29 cellular contexts compared by ENCODE assay signal in the genomic region with DNA sequence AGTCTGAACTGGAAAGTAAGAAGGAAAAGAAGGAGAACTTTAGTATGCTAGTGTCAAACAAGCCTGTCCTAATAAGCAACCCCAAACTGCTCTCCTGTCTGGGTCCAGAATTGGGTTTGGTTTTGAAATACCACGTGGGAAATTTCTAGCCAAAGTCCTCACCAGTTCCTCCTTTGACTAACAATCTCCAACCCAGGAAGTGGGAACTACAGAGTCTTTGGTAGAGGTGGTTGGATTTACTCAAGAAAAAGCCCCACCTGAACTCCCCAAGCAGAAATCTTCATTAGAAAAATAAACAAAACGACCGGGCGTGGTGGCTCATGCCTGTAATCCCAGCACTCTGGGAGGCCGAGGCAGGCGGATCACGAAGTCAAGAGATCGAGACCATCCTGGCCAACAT. TPM values are rescaled to one million over a fixed set of nuclear protein-coding genes. Genes with fewer than 3 reads are reported as not detected.
"Had no signal": no experiment of that assay in that cellular context is flagged by ENCODE, and none has a peak within 500 bp of the region (broad histone marks: within the 10 kb centered on the region; RNA-seq: fewer than 3 reads in every experiment).

No MANE protein-coding gene starts in this region.

- H3K36me3 Mint-ChIP-seq: activated naive CD4-positive, alpha-beta T cell treated with anti-CD3 and anti-CD28 coated beads, Interleukin-2, amount 50 U/mL, for 72 hours; mesothelial cell of epicardium had no signal

- H3K27ac Mint-ChIP-seq: activated CD4-positive, alpha-beta T cell treated with anti-CD3 and anti-CD28 coated beads, Interleukin-2, amount 10 ng/mL, durations not matched to agents 7 days and 5 days; activated CD8-positive, alpha-beta T cell treated with anti-CD3 and anti-CD28 coated beads, Interleukin-2, amount 10 ng/mL, durations not matched to agents 7 days and 5 days; activated naive CD4-positive, alpha-beta T cell treated with anti-CD3 and anti-CD28 coated beads, Interleukin-2, amount 50 U/mL, for 72 hours; effector memory CD8-positive, alpha-beta T cell; mesothelial cell of epicardium; nephron progenitor cell; stimulated activated naive CD8-positive, alpha-beta T cell treated with anti-CD3 and anti-CD28 coated beads, Interleukin-15, amount 100 ng/mL, for 72 hours had no signal

- H3K27me3 Mint-ChIP-seq: activated CD4-positive, alpha-beta T cell treated with anti-CD3 and anti-CD28 coated beads, Interleukin-2, amount 10 ng/mL, durations not matched to agents 7 days and 5 days; stimulated activated naive CD8-positive, alpha-beta T cell treated with anti-CD3 and anti-CD28 coated beads, Interleukin-15, amount 100 ng/mL, for 72 hours had no signal

- H3K27me3 ChIP-seq: dorsolateral prefrontal cortex, esophagus muscularis mucosa, pancreas, suprapubic skin, vagina had no signal

- H3K4me3 ChIP-seq: dorsolateral prefrontal cortex, esophagus muscularis mucosa, pancreas, suprapubic skin, tibial nerve, vagina had no signal

- H3K9me3 Mint-ChIP-seq: activated CD4-positive, alpha-beta T cell treated with anti-CD3 and anti-CD28 coated beads, Interleukin-2, amount 10 ng/mL, durations not matched to agents 7 days and 5 days; activated naive CD4-positive, alpha-beta T cell treated with anti-CD3 and anti-CD28 coated beads, Interleukin-2, amount 50 U/mL, for 72 hours; effector memory CD8-positive, alpha-beta T cell; mesothelial cell of epicardium; nephron progenitor cell; stimulated activated naive CD8-positive, alpha-beta T cell treated with anti-CD3 and anti-CD28 coated beads, Interleukin-15, amount 100 ng/mL, for 72 hours had no signal

- DNase-seq: activated CD4-positive, alpha-beta T cell treated with anti-CD3 and anti-CD28 coated beads, Interleukin-2, amount 10 ng/mL, durations not matched to agents 7 days and 5 days; activated CD4-positive, CD25-positive, alpha-beta regulatory T cell treated with anti-CD3 and anti-CD28 coated beads, Interleukin-2, amount 50 U/mL, for 72 hours; activated CD8-positive, alpha-beta T cell treated with anti-CD3 and anti-CD28 coated beads, Interleukin-2, amount 10 ng/mL, durations not matched to agents 7 days and 5 days; activated gamma-delta T cell treated with Interleukin-2 at 50 U/mL for 16 hours; activated T-cell treated with anti-CD3 and anti-CD28 coated beads, Interleukin-2, amount 50 U/mL, for 1 hour; central memory CD4-positive, alpha-beta T cell; effector memory CD8-positive, alpha-beta T cell; glutamatergic neuron; hippocampal formation; left ventricle myocardium superior; mammary epithelial cell; nephron progenitor cell; pancreas; right cardiac atrium; stimulated activated CD4-positive, alpha-beta T cell treated with anti-CD3 and anti-CD28 coated beads, Interleukin-12 subunit alpha, Interleukin-12 subunit beta, amount 100 ng/mL, for 4 hours; stimulated activated naive CD8-positive, alpha-beta T cell treated with anti-CD3 and anti-CD28 coated beads, Interleukin-15, amount 100 ng/mL, for 72 hours; WERI-Rb-1 had no signal

- H3K27ac ChIP-seq: dorsolateral prefrontal cortex, esophagus muscularis mucosa, pancreas, suprapubic skin, tibial nerve, vagina, WERI-Rb-1 had no signal

- H3K4me1 Mint-ChIP-seq: activated CD4-positive, alpha-beta T cell treated with anti-CD3 and anti-CD28 coated beads, Interleukin-2, amount 10 ng/mL, durations not matched to agents 7 days and 5 days; stimulated activated naive CD8-positive, alpha-beta T cell treated with anti-CD3 and anti-CD28 coated beads, Interleukin-15, amount 100 ng/mL, for 72 hours had no signal

- H3K9me3 ChIP-seq: esophagus muscularis mucosa, pancreas, suprapubic skin, tibial nerve, vagina had no signal

- FAIRE-seq: colon, endothelial cell of umbilical vein, frontal cortex, pancreas, TTC549 had no signal

- H3K36me3 ChIP-seq: esophagus muscularis mucosa, pancreas, suprapubic skin, tibial nerve, vagina, WERI-Rb-1 had no signal

- H3K4me1 ChIP-seq: esophagus muscularis mucosa, pancreas, suprapubic skin, tibial nerve, vagina had no signal

- ATAC-seq: activated CD8-positive, alpha-beta T cell treated with anti-CD3 and anti-CD28 coated beads, Interleukin-2, amount 10 ng/mL, durations not matched to agents 7 days and 5 days; activated naive CD4-positive, alpha-beta T cell treated with anti-CD3 and anti-CD28 coated beads, Interleukin-2, amount 50 U/mL, for 72 hours; effector memory CD8-positive, alpha-beta T cell; left ventricle myocardium superior; right cardiac atrium; stimulated activated naive CD8-positive, alpha-beta T cell treated with anti-CD3 and anti-CD28 coated beads, Interleukin-15, amount 100 ng/mL, for 72 hours had no signal

- H3K4me3 Mint-ChIP-seq: activated CD4-positive, alpha-beta T cell treated with anti-CD3 and anti-CD28 coated beads, Interleukin-2, amount 10 ng/mL, durations not matched to agents 7 days and 5 days; activated CD8-positive, alpha-beta T cell treated with anti-CD3 and anti-CD28 coated beads, Interleukin-2, amount 10 ng/mL, durations not matched to agents 7 days and 5 days; effector memory CD8-positive, alpha-beta T cell; mesothelial cell of epicardium; nephron progenitor cell; stimulated activated naive CD8-positive, alpha-beta T cell treated with anti-CD3 and anti-CD28 coated beads, Interleukin-15, amount 100 ng/mL, for 72 hours had no signal

RNA-seq across cellular contexts. Expression of a gene that starts 40.0 kb away (rescaled TPM):
- total RNA-seq: myocyte had no signal
